ENCODE assay signal across 1 cellular context in the genomic region with DNA sequence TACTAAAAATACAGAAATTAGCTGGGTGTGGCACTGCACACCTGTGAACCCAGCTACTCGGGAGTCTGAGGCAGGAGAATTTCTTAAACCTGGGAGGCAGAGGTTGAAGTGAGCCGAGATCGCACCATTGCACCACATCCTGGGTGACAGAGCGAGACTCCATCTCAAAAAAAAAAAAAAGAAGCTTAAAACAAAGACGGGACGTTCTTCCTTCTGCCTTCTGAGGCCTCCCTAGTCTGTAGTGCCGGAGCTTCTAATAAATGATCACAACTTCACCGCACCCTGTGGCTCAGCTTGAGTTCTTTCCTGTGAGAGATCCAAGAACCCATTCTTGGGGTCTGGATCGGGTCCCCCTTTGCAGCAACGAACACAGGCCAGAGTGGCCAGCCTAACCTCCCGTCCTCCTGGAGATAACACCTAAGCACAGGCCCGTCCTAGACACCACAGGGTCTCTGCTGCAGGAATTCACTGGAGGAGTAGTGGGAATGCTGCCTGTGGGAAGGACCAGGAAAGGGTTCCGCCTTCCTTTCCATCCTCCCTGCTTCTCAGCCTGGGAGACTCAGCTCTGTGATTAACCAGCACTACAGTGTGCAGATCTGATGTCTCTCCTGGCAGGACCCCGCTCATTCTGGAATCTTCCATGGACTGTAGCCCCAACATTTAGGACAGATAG.
TF ChIP-seq lines count a peak whose summit lies in the region.

No MANE protein-coding gene starts in this region.

TF ChIP-seq in GM12878, 131 proteins besides CTCF, POLR2A, EP300 and RAD21:
- no peak for TF ChIP-seq FOS (IDR thresholded peaks at IDR 0.05; ENCODE audit: borderline replicate concordance, extremely low read depth, insufficient read length)
- 0 out of 2 replicates have a peak, but pooled peaks have one; percentile 22 for TF ChIP-seq EED (IDR thresholded peaks at IDR 0.05; ENCODE audit: low read depth)
TF ChIP-seq in GM12878: peak in this region for 1.
